In the genomic region with DNA sequence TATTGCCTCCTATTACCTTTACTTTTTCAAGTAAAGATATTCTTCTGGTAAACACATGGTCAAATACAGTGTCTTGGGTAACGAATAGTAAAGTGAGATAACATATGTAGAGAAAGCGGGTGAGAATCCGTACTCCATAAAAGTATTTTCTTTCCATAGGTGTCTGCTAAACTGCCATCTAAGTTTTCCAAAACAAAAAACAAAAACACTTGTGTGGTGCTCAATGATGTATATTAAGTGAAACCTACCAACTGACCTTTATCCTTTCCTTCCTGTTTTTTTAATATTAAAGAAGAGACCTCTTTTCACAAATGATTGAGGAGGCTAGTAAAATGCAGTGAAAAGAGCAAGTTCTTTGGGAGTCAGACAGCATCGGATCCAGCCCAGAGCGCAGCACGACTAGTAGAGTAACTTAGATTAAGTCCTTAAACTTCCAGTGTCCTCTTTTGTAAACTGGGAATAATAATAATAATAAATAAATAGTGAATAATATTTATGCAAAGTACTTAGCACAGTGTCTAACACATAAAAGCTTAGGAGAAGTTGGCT, we compare ENCODE assay signal across 8 cellular contexts. TPM values are rescaled to one million over a fixed set of nuclear protein-coding genes. Genes with fewer than 3 reads are reported as not detected.
DNase-seq lines count a peak whose midpoint lies in the region; ATAC-seq and TF ChIP-seq lines count a peak whose summit lies in the region.

No MANE protein-coding gene starts in this region.

- CTCF ChIA-PET in AG04450 (lab: Charles Lee) (interaction anchor here (0.7 to 3.7 kb wide), 7 partner anchors 60 to 244 kb away, joined by 3 to 15 read pairs (median 6); no protein-coding TSS in a partner anchor), T-cell (lab: Charles Lee) (interaction anchor here (0.6 to 2.1 kb wide), 9 partner anchors 9 to 1059 kb away, joined by 3 to 9 read pairs (median 5); no protein-coding TSS in a partner anchor)

- peaks cover 5% of the 10 kb centered on the region for H3K4me1 ChIP-seq in hepatocyte (ENCODE audit: insufficient read depth)
- peaks cover 4% of the 10 kb centered on the region for H3K4me1 ChIP-seq in thymus (ENCODE audit: control insufficient read depth, insufficient read depth, low read length)

- DNase-seq in AG04450 (ENCODE audit: low read depth, low spot score) (no peak), T-cell (no peak), hepatocyte (ENCODE audit: low spot score) (no peak), NK-92 (lab: John Stamatoyannopoulos, UW; ENCODE audit: unreplicated experiment) (no peak)
- no peak for DNase-seq in activated effector memory CD4-positive, alpha-beta T cell treated with anti-CD3 and anti-CD28 coated beads, Interleukin-2, amount 50 U/mL, for 16 hours

- peaks cover 35% of the 10 kb centered on the region for H3K79me2 ChIP-seq in hepatocyte

- peak overlapping the region; percentile 71 for H3K4me2 ChIP-seq in hepatocyte

- peak overlapping the region; percentile 96 for H3K4me3 ChIP-seq in AG04450 (ENCODE audit: low read depth, low read length)
- peak overlapping the region; percentile 15 for H3K4me3 ChIP-seq in hepatocyte
- H3K4me3 ChIP-seq in thymus (ENCODE audit: low read length) = peak overlapping the region; percentile 74

- H3K36me3 Mint-ChIP-seq in T-cell = peaks cover 11% of the 10 kb centered on the region

- H3K9me3 Mint-ChIP-seq in T-cell = no peaks in the 10 kb centered on the region

- H3K27me3 ChIP-seq in AG04450 (ENCODE audit: control insufficient read depth, insufficient read depth, low read length) (no peaks in the 10 kb centered on the region), hepatocyte (no peaks in the 10 kb centered on the region), thymus (ENCODE audit: control insufficient read depth, insufficient read depth) (no peaks in the 10 kb centered on the region)

- peaks cover 37 to 42% (median 40%) of the 10 kb centered on the region in 3 donors for H3K4me1 Mint-ChIP-seq in T-cell

- H2AFZ ChIP-seq in hepatocyte = peak overlapping the region; percentile 74

- H4K20me1 ChIP-seq in hepatocyte (ENCODE audit: insufficient read depth, poor library complexity, severe bottlenecking) = no peaks in the 10 kb centered on the region

- no peaks in the 10 kb centered on the region for H3K36me3 ChIP-seq in hepatocyte (replicated peaks; ENCODE audit: insufficient read depth, low read depth)
- no peaks in the 10 kb centered on the region for H3K36me3 ChIP-seq in thymus (ENCODE audit: control insufficient read depth, insufficient read depth)

- no peak overlapping the region for H3K27ac ChIP-seq in AG04450 (ENCODE audit: low read depth, low read length)
- peak overlapping the region; percentile 81 for H3K27ac ChIP-seq in hepatocyte
- peak overlapping the region; percentile 75 for H3K27ac ChIP-seq in thymus (ENCODE audit: low read depth)

- WGBS in hepatocyte (ENCODE audit: low lambda C conversion rate, missing lambda C conversion rate) = 51% methylated on average over 6 of the region's 6 CpGs
- 59% methylated on average over 6 of the region's 6 CpGs for whole genome bisulfite sequencing in thymus

- peaks cover 2 to 6% of the 10 kb centered on the region in 2 donors for H3K27me3 Mint-ChIP-seq in T-cell

- no peaks in the 10 kb centered on the region for H3K9me2 ChIP-seq in hepatocyte (replicated peaks; ENCODE audit: insufficient read depth)

- no peak for TF ChIP-seq CTCF in AG04450 (IDR thresholded peaks at IDR 0.05; ENCODE audit: low read depth, low read length)
- TF ChIP-seq CTCF in hepatocyte (IDR thresholded peaks at IDR 0.05; ENCODE audit: poor library complexity) = no peak

- peak overlapping the region; percentile 95 to 98 (median 98) for H3K4me3 Mint-ChIP-seq in T-cell

- peak overlapping the region in 1 of 2 donors; percentile 66 for H3K27ac Mint-ChIP-seq in T-cell

- H3K9me3 ChIP-seq in AG04450 (ENCODE audit: control insufficient read depth, insufficient read depth, low read length) (no peaks in the 10 kb centered on the region), hepatocyte (ENCODE audit: low read depth) (no peaks in the 10 kb centered on the region), thymus (ENCODE audit: control insufficient read depth) (no peaks in the 10 kb centered on the region)

- ATAC-seq in GM21723 (IDR thresholded peaks at IDR 0.05; ENCODE audit: unreplicated experiment) (peak; percentile 3), T-cell (replicated peaks in 1 of 4) (no peak), GM18520 (IDR thresholded peaks at IDR 0.05; ENCODE audit: unreplicated experiment) (no peak)

- POLR2A ChIA-PET in AG04450 (lab: Yijun Ruan, JAX) = interaction anchor here (0.6 kb wide), 1 partner anchor 261 kb away, joined by 4 read pairs; no protein-coding TSS in a partner anchor
- POLR2A ChIA-PET in T-cell (lab: Charles Lee) = interaction anchor here (0.6 to 1.6 kb wide), 6 partner anchors 132 to 1061 kb away, joined by 3 to 12 read pairs (median 4); a partner anchor contains a TSS

RNA-seq across cellular contexts. Expression of a gene that starts 0.4 kb away (rescaled TPM):
- 6.8 and 9.2 TPM in 2 replicates for polyA plus RNA-seq in AG04450 (2011; rRNA removed)
- 13.0 and 16.4 TPM in 2 replicates for polyA minus RNA-seq in AG04450 (2011; rRNA and poly(A)+ RNA removed)
- 10 to 100 TPM; 18.8 to 29.9 (median 20.5) TPM for total RNA-seq in T-cell
- 17.9 and 19.5 TPM in 2 replicates for total RNA-seq in hepatocyte
- polyA plus RNA-seq in hepatocyte = 13.5 and 14.4 TPM in 2 replicates
- polyA plus RNA-seq in thymus = 9.8 TPM

Comparison
In these comparisons a context has a peak if more than half of its experiments do, and no peak if none do; other contexts are left out.
1. H3K4me3 ChIP-seq: peak in every context shown above with its lines; median percentile 96 in AG04450; 74 in thymus; 15 in hepatocyte.